Comparison of ENCODE assay signal across 16 cellular contexts in genomic region chr10:13503745-13504463, GRCh38.
DNase-seq lines count a peak whose midpoint lies in the region; ATAC-seq and TF ChIP-seq lines count a peak whose summit lies in the region.
"Had no signal": no experiment of that assay in that cellular context is flagged by ENCODE, and none has a peak within 500 bp of the region (broad histone marks: within the 10 kb centered on the region; RNA-seq: fewer than 3 reads in every experiment).

No MANE protein-coding gene starts in this region.

- no peak for TF ChIP-seq CTCF in foreskin fibroblast (IDR thresholded peaks at IDR 0.05; ENCODE audit: low read depth, low read length)

- no peaks in the 10 kb centered on the region for H3K9me3 Mint-ChIP-seq in stimulated activated naive CD8-positive, alpha-beta T cell treated with anti-CD3 and anti-CD28 coated beads, Interleukin-15, amount 100 ng/mL, for 72 hours
- H3K9me3 Mint-ChIP-seq: type B pancreatic cell had no signal

- H3K4me1 Mint-ChIP-seq in stimulated activated naive CD8-positive, alpha-beta T cell treated with anti-CD3 and anti-CD28 coated beads, Interleukin-15, amount 100 ng/mL, for 72 hours = no peaks in the 10 kb centered on the region

- ATAC-seq in stimulated activated naive CD8-positive, alpha-beta T cell treated with anti-CD3 and anti-CD28 coated beads, Interleukin-15, amount 100 ng/mL, for 72 hours = no peak
- ATAC-seq in stimulated activated naive CD8-positive, alpha-beta T cell treated with anti-CD3 and anti-CD28 coated beads, Interleukin-15, Interleukin-2, amounts not matched to agents 100 U/mL and 50 U/mL, for 24 hours = no peak
- peak; percentile 68 for ATAC-seq in SK-N-SH treated with all-trans-retinoic acid at 6 μM for 48 hours
- no peak for ATAC-seq in GM21447 (IDR thresholded peaks at IDR 0.05; ENCODE audit: unreplicated experiment)

- no peak for DNase-seq in stimulated activated naive CD8-positive, alpha-beta T cell treated with anti-CD3 and anti-CD28 coated beads, Interleukin-15, amount 100 ng/mL, for 72 hours
- DNase-seq in stimulated activated naive CD8-positive, alpha-beta T cell treated with anti-CD3 and anti-CD28 coated beads, Interleukin-15, Interleukin-2, amounts not matched to agents 100 U/mL and 50 U/mL, for 24 hours = no peak
- DNase-seq in foreskin fibroblast (peak; percentile 16 to 39), NOMO-1 treated with DMSO at 0.1 percent for 48 hours (lab: John Stamatoyannopoulos, UW; ENCODE audit: unreplicated experiment) (no peak), NCI-H128 (lab: John Stamatoyannopoulos, UW; ENCODE audit: unreplicated experiment) (no peak), NCI-H2196 treated with DMSO at 0.1 percent for 48 hours (lab: John Stamatoyannopoulos, UW; ENCODE audit: unreplicated experiment) (no peak)
- DNase-seq: activated T-cell treated with anti-CD3 and anti-CD28 coated beads, Interleukin-2, amount 50 U/mL, for 48 hours; NCI-H1417; NCI-H69; stimulated activated CD8-positive, alpha-beta memory T cell treated with anti-CD3 and anti-CD28 coated beads, Interleukin-4, amount 100 ng/mL, for 48 hours had no signal

- peaks cover 26% of the 10 kb centered on the region for H3K27me3 Mint-ChIP-seq in stimulated activated naive CD8-positive, alpha-beta T cell treated with anti-CD3 and anti-CD28 coated beads, Interleukin-15, amount 100 ng/mL, for 72 hours
- H3K27me3 Mint-ChIP-seq: brain, type B pancreatic cell had no signal

- H3K4me3 ChIP-seq in foreskin fibroblast (ENCODE audit: low read depth in 1 of 2, low read length in 2 of 2) = no peak overlapping the region
- H3K4me3 ChIP-seq: lung, SJSA1 had no signal

- H3K27ac Mint-ChIP-seq in stimulated activated naive CD8-positive, alpha-beta T cell treated with anti-CD3 and anti-CD28 coated beads, Interleukin-15, amount 100 ng/mL, for 72 hours = peak overlapping the region; percentile 22 to 56

- no peak overlapping the region for H3K4me3 Mint-ChIP-seq in stimulated activated naive CD8-positive, alpha-beta T cell treated with anti-CD3 and anti-CD28 coated beads, Interleukin-15, amount 100 ng/mL, for 72 hours
- H3K4me3 Mint-ChIP-seq: brain, type B pancreatic cell had no signal

TF ChIP-seq in SK-N-SH treated with all-trans-retinoic acid at 6 μM for 48 hours, 23 proteins besides CTCF, POLR2A, EP300 and RAD21:
- TF ChIP-seq ZC3H10 (CRISPR knock-in tag; IDR thresholded peaks at IDR 0.05) = no peak
- no peak for TF ChIP-seq BACH2 (CRISPR knock-in tag; IDR thresholded peaks at IDR 0.05; ENCODE audit: borderline replicate concordance)
- no peak for TF ChIP-seq CSDC2 (CRISPR knock-in tag; IDR thresholded peaks at IDR 0.05)
- no peak for TF ChIP-seq ZNF70 (CRISPR knock-in tag; IDR thresholded peaks at IDR 0.05)
- TF ChIP-seq SNAI2 (CRISPR knock-in tag; IDR thresholded peaks at IDR 0.05) = no peak
- no peak for TF ChIP-seq ARNTL (CRISPR knock-in tag; IDR thresholded peaks at IDR 0.05; ENCODE audit: borderline replicate concordance, low read depth)
- TF ChIP-seq OSR1 (CRISPR knock-in tag; IDR thresholded peaks at IDR 0.05) = no peak
- TF ChIP-seq ZNF565 (CRISPR knock-in tag; conservative IDR thresholded peaks at IDR 0.05; ENCODE audit: low read depth) = no peak
- no peak for TF ChIP-seq ISL1 (CRISPR knock-in tag; IDR thresholded peaks at IDR 0.05)
- TF ChIP-seq RARB (CRISPR knock-in tag; IDR thresholded peaks at IDR 0.05) = no peak
- TF ChIP-seq TCF4 (CRISPR knock-in tag; IDR thresholded peaks at IDR 0.05; ENCODE audit: borderline replicate concordance) = no peak

Comparison
In these comparisons a context has a peak if more than half of its experiments do, and no peak if none do; other contexts are left out.
1. DNase-seq: peak in foreskin fibroblast (2 of 2); none in stimulated activated naive CD8-positive, alpha-beta T cell treated with anti-CD3 and anti-CD28 coated beads, Interleukin-15, amount 100 ng/mL, for 72 hours (0 of 2), stimulated activated naive CD8-positive, alpha-beta T cell treated with anti-CD3 and anti-CD28 coated beads, Interleukin-15, Interleukin-2, amounts not matched to agents 100 U/mL and 50 U/mL, for 24 hours (single experiment), NOMO-1 treated with DMSO at 0.1 percent for 48 hours (single experiment), NCI-H128 (single experiment) and NCI-H2196 treated with DMSO at 0.1 percent for 48 hours (single experiment).